19 cellular contexts compared by ENCODE assay signal in the genomic region with DNA sequence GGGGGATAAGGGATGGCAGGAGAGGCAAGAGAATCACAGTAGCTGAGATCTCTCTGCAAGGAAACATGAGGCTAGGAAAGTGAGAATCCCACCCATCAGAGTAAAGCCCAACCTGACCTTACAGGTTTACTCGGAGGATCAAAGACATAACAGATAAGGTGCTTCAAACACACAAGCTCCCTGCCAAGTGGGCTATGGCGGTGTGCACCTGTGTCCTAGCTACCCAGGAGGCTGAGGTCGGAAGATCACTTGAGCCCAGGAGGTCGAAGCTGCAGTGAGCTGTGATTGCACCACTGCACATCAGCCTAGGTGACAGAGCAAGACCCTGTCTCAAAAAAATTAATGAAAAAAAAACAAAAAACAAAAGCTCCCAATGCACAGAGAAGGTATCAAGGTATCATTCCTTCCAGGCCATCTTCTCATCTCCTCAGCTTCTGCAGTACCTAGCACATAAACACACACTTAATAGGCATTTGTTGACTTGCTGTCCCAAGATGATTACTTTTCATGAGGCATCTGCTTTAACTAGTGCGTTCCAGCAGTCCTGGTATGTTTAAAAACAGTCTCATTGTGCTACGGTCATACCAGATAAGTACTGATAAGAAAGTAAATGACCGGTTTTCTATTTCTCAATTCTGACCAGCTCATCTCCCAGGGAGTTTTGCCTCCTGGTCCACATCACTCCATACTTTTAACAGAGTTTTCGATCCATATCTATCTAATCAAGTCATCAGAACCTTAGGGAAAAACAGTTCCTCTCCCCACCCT. TPM values are rescaled to one million over a fixed set of nuclear protein-coding genes. Genes with fewer than 3 reads are reported as not detected.
DNase-seq lines count a peak whose midpoint lies in the region; ATAC-seq and TF ChIP-seq lines count a peak whose summit lies in the region.
"Had no signal": no experiment of that assay in that cellular context is flagged by ENCODE, and none has a peak within 500 bp of the region (broad histone marks: within the 10 kb centered on the region; RNA-seq: fewer than 3 reads in every experiment).

No MANE protein-coding gene starts in this region.

- no peaks in the 10 kb centered on the region for H3K27me3 Mint-ChIP-seq in activated CD8-positive, alpha-beta T cell treated with anti-CD3 and anti-CD28 coated beads, Interleukin-2, amount 10 ng/mL, durations not matched to agents 7 days and 5 days (ENCODE audit: low read depth)
- H3K27me3 Mint-ChIP-seq: B cell had no signal

- no peak for TF ChIP-seq CTCF in HEK293 (tag by site-specific recombination; IDR thresholded peaks at IDR 0.05)
- no peak for TF ChIP-seq CTCF in VCaP (conservative IDR thresholded peaks at IDR 0.05)
- no peak for TF ChIP-seq CTCF in fibroblast of pulmonary artery (IDR thresholded peaks at IDR 0.05; ENCODE audit: low read length, missing control alignments)
- no peak for TF ChIP-seq CTCF in smooth muscle cell (IDR thresholded peaks at IDR 0.05; ENCODE audit: borderline replicate concordance, insufficient read depth, poor library complexity, severe bottlenecking)

- H3K27me3 ChIP-seq in smooth muscle cell (ENCODE audit: low read depth) = no peaks in the 10 kb centered on the region

- H3K79me2 ChIP-seq in smooth muscle cell (ENCODE audit: low read depth) = peaks cover 98% of the 10 kb centered on the region

- WGBS in smooth muscle cell (ENCODE audit: low lambda C conversion rate) = 58% methylated on average over 8 of the region's 8 CpGs

- no peaks in the 10 kb centered on the region for H3K9me3 ChIP-seq in HEK293 (ENCODE audit: control insufficient read depth, insufficient read depth, low read depth, low read length)
- H3K9me3 ChIP-seq in smooth muscle cell (replicated peaks; ENCODE audit: low read depth) = no peaks in the 10 kb centered on the region

- POLR2A ChIA-PET in HEK293 (lab: Yijun Ruan, JAX) = no interaction called here
- POLR2A ChIA-PET in activated CD8-positive, alpha-beta T cell treated with anti-CD3 and anti-CD28 coated beads, Interleukin-2, amount 10 ng/mL, durations not matched to agents 7 days and 5 days (lab: Charles Lee) = no interaction called here

- H4K20me1 ChIP-seq in smooth muscle cell (ENCODE audit: low read depth) = peaks cover 97% of the 10 kb centered on the region

- H3K36me3 Mint-ChIP-seq in activated CD8-positive, alpha-beta T cell treated with anti-CD3 and anti-CD28 coated beads, Interleukin-2, amount 10 ng/mL, durations not matched to agents 7 days and 5 days (ENCODE audit: low read depth) = peaks cover 6% of the 10 kb centered on the region

- peaks cover 0 to 13% of the 10 kb centered on the region in 2 experiments; a peak in 1 of 3 replicates for H3K36me3 ChIP-seq in HEK293 (ENCODE audit: control insufficient read depth in 2 of 2, insufficient read depth in 1 of 2, low read length in 2 of 2)
- peaks cover 4% of the 10 kb centered on the region for H3K36me3 ChIP-seq in smooth muscle cell (ENCODE audit: low read depth)

- peak; percentile 67 for DNase-seq in fibroblast of pulmonary artery (ENCODE audit: low read depth)
- DNase-seq in smooth muscle cell (lab: John Stamatoyannopoulos, UW; ENCODE audit: unreplicated experiment) = no peak
- DNase-seq in NCI-H2029 treated with DMSO at 0.1 percent for 48 hours (lab: John Stamatoyannopoulos, UW) = no peak
- no peak for DNase-seq in NK-92 (lab: John Stamatoyannopoulos, UW; ENCODE audit: unreplicated experiment)
- no peak for DNase-seq in activated CD8-positive, alpha-beta T cell treated with anti-CD3 and anti-CD28 coated beads, Interleukin-2, amount 10 ng/mL, durations not matched to agents 7 days and 5 days
- DNase-seq: CD8-positive, alpha-beta T cell; GF-D8; H7; KG1; NCI-H1092; NCI-H1694; NCI-H446; NCI-H748 treated with DMSO at 0.1 percent for 48 hours had no signal

- H3K27ac Mint-ChIP-seq in activated CD8-positive, alpha-beta T cell treated with anti-CD3 and anti-CD28 coated beads, Interleukin-2, amount 10 ng/mL, durations not matched to agents 7 days and 5 days = no peak overlapping the region
- H3K27ac Mint-ChIP-seq: B cell; CD8-positive, alpha-beta T cell had no signal

- H3K27ac ChIP-seq in HEK293 (ENCODE audit: extremely low read depth, low read depth, low read length) (no peak overlapping the region), VCaP (peak overlapping the region; percentile 81), smooth muscle cell (ENCODE audit: low read depth) (no peak overlapping the region)

- H3K4me1 ChIP-seq in HEK293 (ENCODE audit: control insufficient read depth, insufficient read depth, low read length) (peaks cover 9% of the 10 kb centered on the region; the same call in 1 of the 2 replicates), smooth muscle cell (ENCODE audit: low read depth) (peaks cover 8% of the 10 kb centered on the region)

- no peaks in the 10 kb centered on the region for H3F3A ChIP-seq in smooth muscle cell (ENCODE audit: low read depth)

- H3K9me3 Mint-ChIP-seq in activated CD8-positive, alpha-beta T cell treated with anti-CD3 and anti-CD28 coated beads, Interleukin-2, amount 10 ng/mL, durations not matched to agents 7 days and 5 days (ENCODE audit: insufficient read depth) = no peaks in the 10 kb centered on the region
- H3K9me3 Mint-ChIP-seq: CD8-positive, alpha-beta T cell had no signal

- H3K4me3 Mint-ChIP-seq in activated CD8-positive, alpha-beta T cell treated with anti-CD3 and anti-CD28 coated beads, Interleukin-2, amount 10 ng/mL, durations not matched to agents 7 days and 5 days = no peak overlapping the region
- H3K4me3 Mint-ChIP-seq: B cell; CD8-positive, alpha-beta T cell had no signal

- H3K4me3 ChIP-seq in HEK293 (ENCODE audit: low read depth, low read length) (no peak overlapping the region), fibroblast of pulmonary artery (replicated peaks; ENCODE audit: low read depth, low read length) (no peak overlapping the region), smooth muscle cell (no peak overlapping the region)

- no peaks in the 10 kb centered on the region for H3K4me1 Mint-ChIP-seq in activated CD8-positive, alpha-beta T cell treated with anti-CD3 and anti-CD28 coated beads, Interleukin-2, amount 10 ng/mL, durations not matched to agents 7 days and 5 days (ENCODE audit: low read depth)

- no peak overlapping the region for H2AFZ ChIP-seq in smooth muscle cell (ENCODE audit: low read depth)

- H3K4me2 ChIP-seq in smooth muscle cell = peak overlapping the region; percentile 11

- CTCF ChIA-PET in HEK293 (lab: Yijun Ruan, JAX) = interaction anchor here (0.6 kb wide), 3 partner anchors 9 to 248 kb away, joined by 3 to 4 read pairs (median 3); no protein-coding TSS in a partner anchor
- CTCF ChIA-PET in activated CD8-positive, alpha-beta T cell treated with anti-CD3 and anti-CD28 coated beads, Interleukin-2, amount 10 ng/mL, durations not matched to agents 7 days and 5 days (lab: Charles Lee) = no interaction called here

- ATAC-seq in activated CD8-positive, alpha-beta T cell treated with anti-CD3 and anti-CD28 coated beads, Interleukin-2, amount 10 ng/mL, durations not matched to agents 7 days and 5 days = no peak
- ATAC-seq: CD8-positive, alpha-beta T cell; Panc1; Right ventricle myocardium inferior; SK-N-SH treated with all-trans-retinoic acid at 6 μM for 48 hours had no signal

- no peak overlapping the region for H3K9ac ChIP-seq in smooth muscle cell (ENCODE audit: low read depth)

TF ChIP-seq in HEK293, 187 proteins besides CTCF, POLR2A, EP300 and RAD21:
- no peak for TF ChIP-seq ZNF157 (tag by site-specific recombination; IDR thresholded peaks at IDR 0.05)
- no peak for TF ChIP-seq ZBTB17 (tag by site-specific recombination; IDR thresholded peaks at IDR 0.05)
- TF ChIP-seq, protein P1, sequence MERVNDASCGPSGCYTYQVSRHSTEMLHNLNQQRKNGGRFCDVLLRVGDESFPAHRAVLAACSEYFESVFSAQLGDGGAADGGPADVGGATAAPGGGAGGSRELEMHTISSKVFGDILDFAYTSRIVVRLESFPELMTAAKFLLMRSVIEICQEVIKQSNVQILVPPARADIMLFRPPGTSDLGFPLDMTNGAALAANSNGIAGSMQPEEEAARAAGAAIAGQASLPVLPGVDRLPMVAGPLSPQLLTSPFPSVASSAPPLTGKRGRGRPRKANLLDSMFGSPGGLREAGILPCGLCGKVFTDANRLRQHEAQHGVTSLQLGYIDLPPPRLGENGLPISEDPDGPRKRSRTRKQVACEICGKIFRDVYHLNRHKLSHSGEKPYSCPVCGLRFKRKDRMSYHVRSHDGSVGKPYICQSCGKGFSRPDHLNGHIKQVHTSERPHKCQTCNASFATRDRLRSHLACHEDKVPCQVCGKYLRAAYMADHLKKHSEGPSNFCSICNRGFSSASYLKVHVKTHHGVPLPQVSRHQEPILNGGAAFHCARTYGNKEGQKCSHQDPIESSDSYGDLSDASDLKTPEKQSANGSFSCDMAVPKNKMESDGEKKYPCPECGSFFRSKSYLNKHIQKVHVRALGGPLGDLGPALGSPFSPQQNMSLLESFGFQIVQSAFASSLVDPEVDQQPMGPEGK (tag by site-specific recombination; IDR thresholded peaks at IDR 0.05) = no peak
- TF ChIP-seq, protein P2, sequence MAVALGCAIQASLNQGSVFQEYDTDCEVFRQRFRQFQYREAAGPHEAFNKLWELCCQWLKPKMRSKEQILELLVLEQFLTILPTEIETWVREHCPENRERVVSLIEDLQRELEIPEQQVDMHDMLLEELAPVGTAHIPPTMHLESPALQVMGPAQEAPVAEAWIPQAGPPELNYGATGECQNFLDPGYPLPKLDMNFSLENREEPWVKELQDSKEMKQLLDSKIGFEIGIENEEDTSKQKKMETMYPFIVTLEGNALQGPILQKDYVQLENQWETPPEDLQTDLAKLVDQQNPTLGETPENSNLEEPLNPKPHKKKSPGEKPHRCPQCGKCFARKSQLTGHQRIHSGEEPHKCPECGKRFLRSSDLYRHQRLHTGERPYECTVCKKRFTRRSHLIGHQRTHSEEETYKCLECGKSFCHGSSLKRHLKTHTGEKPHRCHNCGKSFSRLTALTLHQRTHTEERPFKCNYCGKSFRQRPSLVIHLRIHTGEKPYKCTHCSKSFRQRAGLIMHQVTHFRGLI (tag by site-specific recombination; IDR thresholded peaks at IDR 0.05) = peak; percentile 42; the same call in 1 of the 2 replicates

RNA-seq across cellular contexts. Expression of a gene that starts 13.3 kb away (rescaled TPM):
- 20.3 and 32.9 TPM in 2 replicates for total RNA-seq in smooth muscle cell
- polyA plus RNA-seq in smooth muscle cell = 34.7 and 41.2 TPM in 2 replicates
- total RNA-seq in activated CD8-positive, alpha-beta T cell treated with anti-CD3 and anti-CD28 coated beads, Interleukin-2, amount 10 ng/mL, durations not matched to agents 7 days and 5 days = 10 to 100 TPM; 17.9 to 18.1 TPM
